In genomic region chr6:151705994-151706733, GRCh38 we compare ENCODE assay signal across 2 cellular contexts.
A peak's percentile ranks its signal among the peaks of the same experiment; 100 is the strongest.
TF ChIP-seq lines count a peak whose summit lies in the region.

No MANE protein-coding gene starts in this region.

TF ChIP-seq in K562, 482 proteins besides CTCF, POLR2A, EP300 and RAD21:
- peak; percentile 44; the same call in 1 of the 2 replicates for TF ChIP-seq CEBPB (tag; IDR thresholded peaks at IDR 0.05)
- no peak for TF ChIP-seq ZNF57 (CRISPR knock-in tag; IDR thresholded peaks at IDR 0.05)

TF ChIP-seq in HepG2, 621 proteins besides CTCF, POLR2A, EP300 and RAD21:
- TF ChIP-seq CEBPB (IDR thresholded peaks at IDR 0.05; ENCODE audit: borderline replicate concordance, low read depth, low read length) (peak; percentile 84), ZFP36L1 (CRISPR knock-in tag; IDR thresholded peaks at IDR 0.05) (0 out of 2 replicates have a peak, but pooled peaks have one; percentile 32), KLF12 (CRISPR knock-in tag; IDR thresholded peaks at IDR 0.05; ENCODE audit: borderline replicate concordance) (0 out of 2 replicates have a peak, but pooled peaks have one; percentile 29), IKZF5 (CRISPR knock-in tag; IDR thresholded peaks at IDR 0.05) (0 out of 2 replicates have a peak, but pooled peaks have one; percentile 30), BCL6 (CRISPR knock-in tag; IDR thresholded peaks at IDR 0.05) (no peak), THRA (CRISPR knock-in tag; IDR thresholded peaks at IDR 0.05; ENCODE audit: borderline replicate concordance) (peak; percentile 27; the same call in 1 of the 2 replicates), TFE3 (CRISPR knock-in tag; IDR thresholded peaks at IDR 0.05) (no peak), CEBPG (CRISPR knock-in tag; IDR thresholded peaks at IDR 0.05) (peak; percentile 25; the same call in 1 of the 2 replicates)
